Comparison of ENCODE assay signal across 8 cellular contexts in genomic region chr12:56193025-56193578, GRCh38. TPM values are rescaled to one million over a fixed set of nuclear protein-coding genes. Genes with fewer than 3 reads are reported as not detected.
A peak's percentile ranks its signal among the peaks of the same experiment; 100 is the strongest.
DNase-seq lines count a peak whose midpoint lies in the region; ATAC-seq and TF ChIP-seq lines count a peak whose summit lies in the region.

No MANE protein-coding gene starts in this region.

- no peak overlapping the region for H3K14ac ChIP-seq in neuronal stem cell (ENCODE audit: low read length)

- H3K79me1 ChIP-seq in neuronal stem cell (ENCODE audit: low read depth, low read length) = no peaks in the 10 kb centered on the region

- 63% methylated on average over 1 of the region's 1 CpG for WGBS in esophagus muscularis mucosa
- WGBS in neuronal stem cell (ENCODE audit: extremely low coverage in 2 of 2, insufficient read length in 2 of 2, insufficient replicate concordance in 1 of 2), 2 donors = no CpG with 5 or more reads among the region's 1 CpG
- WGBS in testis, 2 donors = 66 to 77% methylated on average over 1 of the region's 1 CpG

- TF ChIP-seq CTCF in DND-41 (IDR thresholded peaks at IDR 0.05; ENCODE audit: borderline replicate concordance, extremely low read depth, low read length, poor library complexity, severe bottlenecking) = peak; percentile 92
- peak; percentile 86 for TF ChIP-seq CTCF in PC-9 (conservative IDR thresholded peaks at IDR 0.05)
- TF ChIP-seq CTCF in esophagus muscularis mucosa (IDR thresholded peaks at IDR 0.05) = peak; percentile 83 to 91 (median 85)
- TF ChIP-seq CTCF in testis (IDR thresholded peaks at IDR 0.05) = peak; percentile 76 to 92 (median 85)

- TF ChIP-seq POLR2A in esophagus muscularis mucosa (IDR thresholded peaks at IDR 0.05; ENCODE audit: low read depth) = no peak
- no peak for TF ChIP-seq POLR2A in testis (IDR thresholded peaks at IDR 0.05)

- peak overlapping the region; percentile 15 for H3K27ac ChIP-seq in DND-41 (ENCODE audit: low read length)
- H3K27ac ChIP-seq in PC-9 = no peak overlapping the region
- no peak overlapping the region for H3K27ac ChIP-seq in esophagus muscularis mucosa (replicated peaks in 1 of 4)
- no peak overlapping the region for H3K27ac ChIP-seq in neuronal stem cell (replicated peaks; ENCODE audit: low read length)
- H3K27ac ChIP-seq in testis = no peak overlapping the region

- no peak overlapping the region for H3K4me3 ChIP-seq in DND-41 (ENCODE audit: low read depth in 1 of 2, low read length in 2 of 2)
- no peak overlapping the region for H3K4me3 ChIP-seq in PC-9
- H3K4me3 ChIP-seq in esophagus muscularis mucosa = no peak overlapping the region
- H3K4me3 ChIP-seq in neuronal stem cell (ENCODE audit: low read length in 2 of 2) = no peak overlapping the region
- no peak overlapping the region for H3K4me3 ChIP-seq in testis

- H3K9ac ChIP-seq in DND-41 (ENCODE audit: low read depth, low read length) = no peak overlapping the region
- no peak overlapping the region for H3K9ac ChIP-seq in neuronal stem cell (ENCODE audit: low read depth, low read length, poor library complexity)

- POLR2A ChIA-PET in PC-9 (lab: Charles Lee; ENCODE audit: unreplicated experiment) = no interaction called here

- H4K20me1 ChIP-seq in DND-41 (ENCODE audit: insufficient read depth, low read length) = peaks cover 3% of the 10 kb centered on the region
- no peaks in the 10 kb centered on the region for H4K20me1 ChIP-seq in PC-9 (ENCODE audit: insufficient read depth)

- DNase-seq in DND-41 (peak; percentile 83), Kasumi-1 (lab: John Stamatoyannopoulos, UW) (peak; percentile 86 to 91), PC-9 (peak; percentile 58 to 62), esophagus muscularis mucosa (ENCODE audit: extremely low spot score) (no peak), neuronal stem cell (ENCODE audit: low spot score) (peak; percentile 65), testis (peak; percentile 91)
- DNase-seq in activated T-cell treated with anti-CD3 and anti-CD28 coated beads, Interleukin-2, amount 50 U/mL, for 1 hour = peak; percentile 35

- H4K8ac ChIP-seq in neuronal stem cell (ENCODE audit: low read depth, low read length) = no peak overlapping the region

- no peak overlapping the region for H2BK12ac ChIP-seq in neuronal stem cell (ENCODE audit: low read length)

- intact Hi-C loops in PC-9 (cut with micrococcal nuclease; ENCODE audit: unreplicated experiment) (loop anchor here (1.0 to 10.0 kb wide), 4 partner anchors 31 to 442 kb away; partner anchors contain the start of genes BAZ2A, COQ10A and NABP2), esophagus muscularis mucosa (cut with DNase I) (no loop called here), testis (cut with DNase I; ENCODE audit: low total_unique reads) (no loop called here)

- no peak for TF ChIP-seq EP300 in esophagus muscularis mucosa (IDR thresholded peaks at IDR 0.05)

- H3K23ac ChIP-seq in neuronal stem cell (ENCODE audit: low read depth, low read length, poor library complexity) = no peak overlapping the region

- H3K4me1 ChIP-seq in DND-41 (ENCODE audit: insufficient read depth, low read length) (peaks cover 32% of the 10 kb centered on the region), PC-9 (replicated peaks; ENCODE audit: insufficient read depth) (peaks cover 14% of the 10 kb centered on the region), esophagus muscularis mucosa (peaks cover 15 to 21% (median 18%) of the 10 kb centered on the region in 4 donors), neuronal stem cell (ENCODE audit: control insufficient read depth in 2 of 2, insufficient read depth in 1 of 2, low read depth in 1 of 2, low read length in 2 of 2) (peaks cover under 1 to 4% of the 10 kb centered on the region in 2 donors), testis (peaks cover 8% of the 10 kb centered on the region)

- H3K4ac ChIP-seq in neuronal stem cell (ENCODE audit: low read length) = no peak overlapping the region

- BruUV-seq in PC-9 (replicated peaks; lab: Mats Ljungman, UMichigan) = no TSS peak

- peak; percentile 22; the same call in 1 of the 3 replicates for ATAC-seq in DND-41 (ENCODE audit: insufficient read depth, low read depth)
- ATAC-seq in HG03432 (IDR thresholded peaks at IDR 0.05; ENCODE audit: unreplicated experiment) = no peak

- H2BK120ac ChIP-seq in neuronal stem cell (ENCODE audit: low read depth, low read length) = no peak overlapping the region

- CTCF ChIA-PET in PC-9 (lab: Charles Lee) = interaction anchor here (0.6 kb wide), 1 partner anchor 93 kb away, joined by 3 read pairs; no protein-coding TSS in a partner anchor

- peaks cover under 1% of the 10 kb centered on the region; the same call in 1 of the 2 replicates for H3K36me3 ChIP-seq in DND-41 (ENCODE audit: insufficient read depth, low read length)
- no peaks in the 10 kb centered on the region for H3K36me3 ChIP-seq in PC-9 (ENCODE audit: low read depth)
- no peaks in the 10 kb centered on the region for H3K36me3 ChIP-seq in esophagus muscularis mucosa
- peaks cover 0 to under 1% of the 10 kb centered on the region in 2 donors for H3K36me3 ChIP-seq in neuronal stem cell (replicated peaks in 1 of 2; ENCODE audit: control insufficient read depth in 2 of 2, insufficient read depth in 2 of 2, low read length in 2 of 2)
- no peaks in the 10 kb centered on the region for H3K36me3 ChIP-seq in testis (ENCODE audit: low read depth, missing control alignments)

- no peak overlapping the region for H2BK5ac ChIP-seq in neuronal stem cell (ENCODE audit: low read length)

- peaks cover 50% of the 10 kb centered on the region; the same call in 1 of the 2 replicates for H3F3A ChIP-seq in PC-9 (ENCODE audit: insufficient read depth, low read depth)

- H3K9me3 ChIP-seq in DND-41 (ENCODE audit: insufficient read depth, low read length, severe bottlenecking) (no peaks in the 10 kb centered on the region), PC-9 (ENCODE audit: insufficient read depth, low read depth) (no peaks in the 10 kb centered on the region), esophagus muscularis mucosa (no peaks in the 10 kb centered on the region), neuronal stem cell (replicated peaks in 1 of 2; ENCODE audit: control insufficient read depth in 2 of 2, insufficient read depth in 1 of 2, low read depth in 1 of 2, low read length in 2 of 2) (no peaks in the 10 kb centered on the region), testis (no peaks in the 10 kb centered on the region)

- no peak overlapping the region for H2AK5ac ChIP-seq in neuronal stem cell (ENCODE audit: low read depth, low read length)

- no peaks in the 10 kb centered on the region for H3K9me2 ChIP-seq in PC-9 (ENCODE audit: insufficient read depth)

- no peak overlapping the region for H2BK15ac ChIP-seq in neuronal stem cell (ENCODE audit: low read length)

- no peaks in the 10 kb centered on the region for H3K27me3 ChIP-seq in DND-41 (ENCODE audit: insufficient read depth, low read length, poor library complexity)
- H3K27me3 ChIP-seq in PC-9 (ENCODE audit: insufficient read depth, low read depth) = no peaks in the 10 kb centered on the region
- no peaks in the 10 kb centered on the region for H3K27me3 ChIP-seq in esophagus muscularis mucosa
- H3K27me3 ChIP-seq in neuronal stem cell (ENCODE audit: control insufficient read depth in 3 of 3, insufficient read depth in 3 of 3, low read depth in 1 of 3, low read length in 3 of 3) = no peaks in the 10 kb centered on the region
- H3K27me3 ChIP-seq in testis = no peaks in the 10 kb centered on the region

- H3K79me2 ChIP-seq in DND-41 (ENCODE audit: insufficient read depth, low read length) (peaks cover 28% of the 10 kb centered on the region), PC-9 (ENCODE audit: low read depth) (peaks cover 8% of the 10 kb centered on the region)

- H2AFZ ChIP-seq in DND-41 (ENCODE audit: low read depth, low read length) = peak overlapping the region; percentile 84
- peak overlapping the region; percentile 71 for H2AFZ ChIP-seq in PC-9
- H2AFZ ChIP-seq in neuronal stem cell (ENCODE audit: low read length) = peak overlapping the region; percentile 74

- peak overlapping the region; percentile 35; the same call in 1 of the 2 replicates for H3K4me2 ChIP-seq in DND-41 (ENCODE audit: insufficient read depth, low read length)
- no peak overlapping the region for H3K4me2 ChIP-seq in PC-9
- no peak overlapping the region for H3K4me2 ChIP-seq in neuronal stem cell (ENCODE audit: insufficient read depth, low read length, poor library complexity, severe bottlenecking)

- H4K91ac ChIP-seq in neuronal stem cell (ENCODE audit: low read depth, low read length, poor library complexity) = no peak overlapping the region

- no peak overlapping the region for H3K18ac ChIP-seq in neuronal stem cell (ENCODE audit: low read length)

RNA-seq across cellular contexts. Expression of gene SMARCC2, which starts 3.8 kb away (rescaled TPM):
- total RNA-seq in PC-9 (2021) = 70.3 and 86.4 TPM in 2 replicates
- 100 to 1,000 TPM in 2 of 4 donors, 10 to 100 TPM in 2; 62.1 to 111 (median 94.3) TPM for total RNA-seq in esophagus muscularis mucosa
- 69.4 TPM for polyA plus RNA-seq in neuronal stem cell (2013, experiment 1 of 2)
- polyA plus RNA-seq in neuronal stem cell (2013, experiment 2 of 2) = 66.2 TPM
- 100 to 1,000 TPM; 106 to 148 TPM for total RNA-seq in testis
- polyA plus RNA-seq in testis (ENCODE audit: insufficient read depth, low read depth, low replicate concordance) = 69.5 TPM

RNA-seq across cellular contexts. Expression of gene RNF41, which starts 28.6 kb away (rescaled TPM):
- total RNA-seq in PC-9 (2021) (29.5 and 33.4 TPM in 2 replicates), esophagus muscularis mucosa (100 to 1,000 TPM in 3 of 4 donors, 10 to 100 TPM in 1; 64.4 to 165 (median 109) TPM), testis (10 to 100 TPM; 63.7 to 70.2 TPM)
- 39.8 TPM for polyA plus RNA-seq in neuronal stem cell (2013, experiment 1 of 2)
- polyA plus RNA-seq in neuronal stem cell (2013, experiment 2 of 2) = 39.4 TPM
- 49.3 TPM for polyA plus RNA-seq in testis (ENCODE audit: insufficient read depth, low read depth, low replicate concordance)

RNA-seq across cellular contexts. Expression of gene NABP2, which starts 31.0 kb away (rescaled TPM):
- total RNA-seq in PC-9 (2021) (58.2 and 68.5 TPM in 2 replicates), esophagus muscularis mucosa (10 to 100 TPM; 27.0 to 36.4 (median 30.9) TPM), testis (10 to 100 TPM; 27.5 to 30.4 TPM)
- polyA plus RNA-seq in neuronal stem cell (2013, experiment 1 of 2) = 28.0 TPM
- polyA plus RNA-seq in neuronal stem cell (2013, experiment 2 of 2) = 28.1 TPM
- polyA plus RNA-seq in testis (ENCODE audit: insufficient read depth, low read depth, low replicate concordance) = 40.8 TPM

RNA-seq across cellular contexts. Expression of gene MYL6, which starts 34.9 kb away (rescaled TPM):
- total RNA-seq in PC-9 (2021) (666 and 697 TPM in 2 replicates), esophagus muscularis mucosa (1,000 to 10,000 TPM; 5,145 to 8,531 (median 5,986) TPM), testis (1,000 to 10,000 TPM in 1 of 2 donors, 100 to 1,000 TPM in 1; 939 to 1,373 TPM)
- polyA plus RNA-seq in neuronal stem cell (2013, experiment 1 of 2) = 1,112 TPM
- 1,108 TPM for polyA plus RNA-seq in neuronal stem cell (2013, experiment 2 of 2)
- polyA plus RNA-seq in testis (ENCODE audit: insufficient read depth, low read depth, low replicate concordance) = 1,271 TPM

RNA-seq across cellular contexts. Expression of gene SLC39A5, which starts 36.7 kb away (rescaled TPM):
- 0.87 and 2.8 TPM in 2 replicates for total RNA-seq in PC-9 (2021)
- not detected for total RNA-seq in esophagus muscularis mucosa
- polyA plus RNA-seq in neuronal stem cell (2013, experiment 1 of 2) = 0.13 TPM
- polyA plus RNA-seq in neuronal stem cell (2013, experiment 2 of 2) = 0.22 TPM
- under 1 TPM in 1 of 2 donors, not detected in 1; 0.87 TPM for total RNA-seq in testis
- 3.9 TPM for polyA plus RNA-seq in testis (ENCODE audit: insufficient read depth, low read depth, low replicate concordance)
